8 cellular contexts compared by ENCODE assay signal in the genomic region with DNA sequence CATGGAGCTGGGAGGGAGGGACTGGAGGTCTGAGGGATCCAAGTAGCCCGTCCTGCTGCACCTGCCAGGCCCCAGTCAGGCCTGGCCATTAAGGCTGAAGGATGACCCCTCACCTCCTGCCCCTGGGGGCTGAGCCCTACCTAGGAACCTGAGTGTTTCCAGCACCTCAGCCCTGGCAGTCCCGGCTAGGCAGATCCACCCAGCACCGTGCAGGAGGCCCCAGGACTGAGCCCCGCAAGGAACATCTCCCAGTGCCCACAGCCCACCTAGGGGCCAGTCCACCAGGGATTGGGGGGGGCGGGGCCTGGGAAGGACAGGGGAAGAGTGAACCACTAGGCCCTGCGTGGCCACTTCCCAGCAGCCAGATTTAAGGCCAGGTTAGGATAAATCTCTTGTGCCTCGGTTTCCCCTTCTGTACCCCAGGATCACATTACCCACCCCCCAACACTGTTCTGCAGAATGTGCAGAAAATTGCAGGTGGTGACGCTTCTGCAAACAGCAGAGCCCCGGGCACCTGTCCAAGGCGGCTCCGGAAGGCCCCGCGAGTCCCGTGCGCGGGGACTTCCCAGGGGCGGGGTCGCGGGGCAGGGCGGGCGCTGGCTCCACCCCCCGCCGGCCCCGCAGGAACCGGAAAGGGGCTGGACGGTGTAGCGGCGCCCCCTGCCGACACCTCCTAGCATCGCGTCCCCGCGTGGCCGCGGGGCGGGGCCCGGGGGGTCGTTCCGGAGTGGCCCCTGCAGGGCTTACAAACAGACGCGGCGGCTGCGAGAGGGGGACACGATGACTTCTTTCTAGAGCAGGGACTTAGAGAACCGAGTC. TPM values are rescaled to one million over a fixed set of nuclear protein-coding genes. Genes with fewer than 3 reads are reported as not detected.
DNase-seq lines count a peak whose midpoint lies in the region; ATAC-seq and TF ChIP-seq lines count a peak whose summit lies in the region.

No MANE protein-coding gene starts in this region.

- DNase-seq in AG09309 (ENCODE audit: low read depth) = no peak
- DNase-seq in NCI-H510A (lab: John Stamatoyannopoulos, UW) = peak; percentile 52
- peak; percentile 85 to 89 for DNase-seq in activated CD4-positive, alpha-beta T cell treated with anti-CD3 and anti-CD28 coated beads, Interleukin-2, amount 50 U/mL, for 48 hours
- DNase-seq in mesenchymal stem cell = peak; percentile 74
- DNase-seq in stimulated activated CD8-positive, alpha-beta memory T cell treated with anti-CD3 and anti-CD28 coated beads, Interleukin-12 subunit alpha, Interleukin-12 subunit beta, amount 100 ng/mL, for 24 hours (ENCODE audit: extremely low read depth) = peak; percentile 69

- no peak overlapping the region for H3K4ac ChIP-seq in mesenchymal stem cell (ENCODE audit: low read depth in 1 of 2, low read length in 2 of 2)

- no peak overlapping the region for H2AK5ac ChIP-seq in mesenchymal stem cell (ENCODE audit: low read length, severe bottlenecking)

- H4K8ac ChIP-seq in mesenchymal stem cell (ENCODE audit: low read length) = peak overlapping the region; percentile 93

- no peak overlapping the region for H2BK5ac ChIP-seq in mesenchymal stem cell (ENCODE audit: low read depth, low read length, poor library complexity, severe bottlenecking)

- H3K36me3 ChIP-seq in duodenal mucosa (ENCODE audit: control insufficient read depth in 1 of 2, insufficient read depth in 2 of 2, low read length in 2 of 2) (no peaks in the 10 kb centered on the region), mesenchymal stem cell (ENCODE audit: control insufficient read depth in 1 of 2, insufficient read depth in 2 of 2, low read depth in 1 of 2, low read length in 2 of 2) (no peaks in the 10 kb centered on the region)

- H2BK120ac ChIP-seq in mesenchymal stem cell (ENCODE audit: low read depth, low read length) = no peak overlapping the region

- peak overlapping the region; percentile 8 to 61 for H3K18ac ChIP-seq in mesenchymal stem cell (ENCODE audit: low read depth in 1 of 2, low read length in 2 of 2)

- TF ChIP-seq CTCF in AG09309 (IDR thresholded peaks at IDR 0.05; ENCODE audit: control insufficient read depth, insufficient read depth, low read depth, low read length, missing control alignments) = peak; percentile 69

- peak overlapping the region; percentile 23 for H4K91ac ChIP-seq in mesenchymal stem cell (ENCODE audit: low read length)

- H3K27ac ChIP-seq in duodenal mucosa (ENCODE audit: low read depth, low read length) (peak overlapping the region; percentile 56), mesenchymal stem cell (ENCODE audit: low read length, poor library complexity, severe bottlenecking) (no peak overlapping the region)

- peak overlapping the region in 1 of 2 experiments; percentile 80 for H2BK12ac ChIP-seq in mesenchymal stem cell (ENCODE audit: low read length in 2 of 2)

- H3K4me1 ChIP-seq in duodenal mucosa (ENCODE audit: control insufficient read depth in 1 of 2, insufficient read depth in 2 of 2, low read length in 2 of 2) (peaks cover 65 to 75% of the 10 kb centered on the region in 2 donors), mesenchymal stem cell (ENCODE audit: control insufficient read depth, insufficient read depth, low read depth, low read length) (peaks cover 22% of the 10 kb centered on the region)

- H3K23ac ChIP-seq in mesenchymal stem cell (ENCODE audit: low read length in 2 of 2) = no peak overlapping the region

- H3K27me3 ChIP-seq in duodenal mucosa (ENCODE audit: control insufficient read depth in 1 of 2, insufficient read depth in 2 of 2, low read length in 2 of 2) (no peaks in the 10 kb centered on the region), mesenchymal stem cell (ENCODE audit: control insufficient read depth in 1 of 2, insufficient read depth in 1 of 2, low read length in 2 of 2) (peaks cover 30 to 33% of the 10 kb centered on the region in 2 experiments)

- 9% methylated on average over 44 of the region's 45 CpGs for WGBS in mesenchymal stem cell

- peak overlapping the region; percentile 63 for H3K4me2 ChIP-seq in mesenchymal stem cell (ENCODE audit: low read length, poor library complexity, severe bottlenecking)

- ATAC-seq in GM18868 (IDR thresholded peaks at IDR 0.05; ENCODE audit: unreplicated experiment) = peak; percentile 83
- peak; percentile 62 for ATAC-seq in HG03108 (IDR thresholded peaks at IDR 0.05; ENCODE audit: unreplicated experiment)

- no peak overlapping the region for H2AFZ ChIP-seq in mesenchymal stem cell (ENCODE audit: low read depth, low read length)

- H3K14ac ChIP-seq in mesenchymal stem cell (ENCODE audit: low read length in 2 of 2) = peak overlapping the region in 1 of 2 experiments; percentile 31

- H3K9ac ChIP-seq in duodenal mucosa (ENCODE audit: low read depth in 1 of 2, low read length in 2 of 2) = peak overlapping the region; percentile 51 to 53
- H3K9ac ChIP-seq in mesenchymal stem cell (ENCODE audit: low read length) = peak overlapping the region; percentile 48

- no peak overlapping the region for H2BK15ac ChIP-seq in mesenchymal stem cell (ENCODE audit: low read depth, poor library complexity, severe bottlenecking)

- no peaks in the 10 kb centered on the region for H3K9me3 ChIP-seq in duodenal mucosa (ENCODE audit: control insufficient read depth in 1 of 2, low read length in 2 of 2)
- H3K9me3 ChIP-seq in mesenchymal stem cell (ENCODE audit: control insufficient read depth, low read length) = no peaks in the 10 kb centered on the region

- H3K79me1 ChIP-seq in mesenchymal stem cell (replicated peaks; ENCODE audit: low read length, poor library complexity, severe bottlenecking) = no peaks in the 10 kb centered on the region

- H3K4me3 ChIP-seq in AG09309 (ENCODE audit: control insufficient read depth, low read depth, low read length) (no peak overlapping the region), duodenal mucosa (ENCODE audit: low read depth in 1 of 2, low read length in 2 of 2) (peak overlapping the region; percentile 53 to 54), mesenchymal stem cell (ENCODE audit: insufficient read depth in 1 of 2, low read depth in 1 of 2, low read length in 2 of 2) (peak overlapping the region in 1 of 2 experiments; percentile 37)

RNA-seq across cellular contexts. Expression of a gene that starts 55.9 kb away (rescaled TPM):
- polyA plus RNA-seq in mesenchymal stem cell (2013, experiment 1 of 2) = 9.8 TPM
- polyA plus RNA-seq in mesenchymal stem cell (2013, experiment 2 of 2) = 9.5 TPM
